Comparison of ENCODE assay signal across 26 cellular contexts in the genomic region with DNA sequence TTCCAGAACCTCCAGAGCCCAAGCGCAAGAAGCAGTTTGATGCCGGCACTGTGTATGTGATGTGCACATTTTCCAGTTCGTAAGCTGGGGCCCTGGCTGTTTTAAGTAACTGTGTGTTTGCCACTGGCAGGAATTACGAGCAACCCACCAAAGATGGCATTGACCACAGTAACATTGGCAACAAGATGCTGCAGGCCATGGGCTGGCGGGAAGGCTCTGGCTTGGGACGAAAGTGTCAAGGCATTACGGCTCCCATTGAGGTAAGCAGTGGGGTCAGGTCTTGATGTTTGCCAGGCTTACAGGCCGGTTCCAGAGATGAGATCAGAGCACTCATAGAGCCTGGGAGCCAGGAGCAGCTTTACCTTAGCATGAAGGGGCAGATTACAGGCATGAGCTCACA. TPM values are rescaled to one million over a fixed set of nuclear protein-coding genes. Genes with fewer than 3 reads are reported as not detected.
"Had no signal": no experiment of that assay in that cellular context is flagged by ENCODE, and none has a peak within 500 bp of the region (broad histone marks: within the 10 kb centered on the region; RNA-seq: fewer than 3 reads in every experiment).

No MANE protein-coding gene starts in this region.

- H3K4me1 ChIP-seq: adrenal gland had no signal

- H3K27ac Mint-ChIP-seq: activated CD8-positive, alpha-beta T cell treated with anti-CD3 and anti-CD28 coated beads, Interleukin-2, amount 10 ng/mL, durations not matched to agents 7 days and 5 days; activated naive CD8-positive, alpha-beta T cell treated with anti-CD3 and anti-CD28 coated beads, Interleukin-2, amount 10 ng/mL, durations not matched to agents 7 days and 5 days; WTC11 had no signal

- H3K9me3 ChIP-seq: adrenal gland, MG63, SJCRH30, SK-N-SH had no signal

- DNase-seq: activated CD4-positive, alpha-beta T cell treated with anti-CD3 and anti-CD28 coated beads for 48 hours; activated CD4-positive, alpha-beta T cell treated with anti-CD3 and anti-CD28 coated beads, Interleukin-2, amount 50 U/mL, for 4 hours; activated CD4-positive, CD25-positive, alpha-beta regulatory T cell treated with anti-CD3 and anti-CD28 coated beads, Interleukin-2, amount 50 U/mL, for 72 hours; activated CD8-positive, alpha-beta memory T cell treated with anti-CD3 and anti-CD28 coated beads, Interleukin-2, amount 50 U/mL, for 48 hours; activated CD8-positive, alpha-beta T cell treated with anti-CD3 and anti-CD28 coated beads, Interleukin-2, amount 10 ng/mL, durations not matched to agents 7 days and 5 days; activated gamma-delta T cell treated with Interleukin-2 at 50 U/mL for 16 hours; activated naive CD4-positive, alpha-beta T cell treated with anti-CD3 and anti-CD28 coated beads, Interleukin-2, amount 50 U/mL, for 16 hours; activated naive CD8-positive, alpha-beta T cell treated with anti-CD3 and anti-CD28 coated beads, Interleukin-2, amount 10 ng/mL, durations not matched to agents 7 days and 5 days; activated T-cell treated with anti-CD3 and anti-CD28 coated beads, Interleukin-2, amount 50 U/mL, for 1 hour; anterior cingulate cortex; MG63; NCI-H1105; NCI-H1436; NCI-H1694 treated with DMSO at 0.1 percent for 48 hours; NCI-H2029 treated with DMSO at 0.1 percent for 48 hours; NCI-H345; NCI-H510A; NCI-H526 treated with DMSO at 0.1 percent for 48 hours; NCI-H82; SJCRH30; SK-N-SH; T-helper 1 cell had no signal

- H3K27ac ChIP-seq: adrenal gland, SJCRH30 had no signal

- H3K4me3 ChIP-seq: adrenal gland, MG63, SJCRH30 had no signal

- H3K9me3 Mint-ChIP-seq: activated naive CD8-positive, alpha-beta T cell treated with anti-CD3 and anti-CD28 coated beads, Interleukin-2, amount 10 ng/mL, durations not matched to agents 7 days and 5 days; central memory CD8-positive, alpha-beta T cell; WTC11 had no signal

- H3K27me3 ChIP-seq: adrenal gland, MG63, SJCRH30 had no signal

- H3K4me3 Mint-ChIP-seq: activated CD8-positive, alpha-beta T cell treated with anti-CD3 and anti-CD28 coated beads, Interleukin-2, amount 10 ng/mL, durations not matched to agents 7 days and 5 days; activated naive CD8-positive, alpha-beta T cell treated with anti-CD3 and anti-CD28 coated beads, Interleukin-2, amount 10 ng/mL, durations not matched to agents 7 days and 5 days; central memory CD8-positive, alpha-beta T cell; WTC11 had no signal

- H3K27me3 Mint-ChIP-seq: activated naive CD8-positive, alpha-beta T cell treated with anti-CD3 and anti-CD28 coated beads, Interleukin-2, amount 10 ng/mL, durations not matched to agents 7 days and 5 days; central memory CD8-positive, alpha-beta T cell had no signal

- H3K4me1 Mint-ChIP-seq: activated naive CD8-positive, alpha-beta T cell treated with anti-CD3 and anti-CD28 coated beads, Interleukin-2, amount 10 ng/mL, durations not matched to agents 7 days and 5 days had no signal

- ATAC-seq: activated CD8-positive, alpha-beta T cell treated with anti-CD3 and anti-CD28 coated beads, Interleukin-2, amount 10 ng/mL, durations not matched to agents 7 days and 5 days; Right ventricle myocardium inferior; WTC11 had no signal

- H3K4me2 ChIP-seq: SK-N-SH had no signal

- H3K9ac ChIP-seq: SK-N-SH had no signal

RNA-seq across cellular contexts. Expression of a gene that starts 38.0 kb away (rescaled TPM):
- total RNA-seq: activated CD8-positive, alpha-beta T cell treated with anti-CD3 and anti-CD28 coated beads, Interleukin-2, amount 10 ng/mL, durations not matched to agents 7 days and 5 days had no signal
